Comparison of ENCODE assay signal across 26 cellular contexts in the genomic region with DNA sequence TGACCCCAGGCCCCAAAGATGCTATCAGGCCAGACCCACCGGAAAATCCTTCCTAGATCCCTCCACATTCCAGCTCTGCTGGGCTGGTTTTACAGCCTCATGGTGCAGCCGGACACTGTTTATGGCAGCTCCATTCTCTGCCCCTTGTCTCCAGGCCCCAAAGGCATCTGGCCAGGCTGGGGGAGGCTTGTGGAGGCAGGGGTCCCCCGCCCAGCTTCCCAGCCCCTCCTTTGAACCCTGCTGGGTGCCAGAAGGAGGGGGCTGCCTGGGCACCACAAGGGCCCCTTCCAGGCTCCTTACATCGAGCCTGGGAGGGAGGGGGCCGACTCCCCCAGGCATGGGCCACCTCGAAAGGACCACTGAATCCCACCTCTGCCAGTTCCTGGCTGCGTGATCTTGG.
"Had no signal": no experiment of that assay in that cellular context is flagged by ENCODE, and none has a peak within 500 bp of the region (broad histone marks: within the 10 kb centered on the region; RNA-seq: fewer than 3 reads in every experiment).

No MANE protein-coding gene starts in this region.

- H3K27ac ChIP-seq: heart left ventricle, hepatocyte, neutrophil, pancreas, right lobe of liver, thoracic aorta, transverse colon, upper lobe of right lung, vagina had no signal

- H3K36me3 ChIP-seq: gastrocnemius medialis, heart left ventricle, neutrophil, pancreas, right lobe of liver, thoracic aorta, transverse colon, upper lobe of right lung, vagina had no signal

- H3K4me1 Mint-ChIP-seq: immature natural killer cell had no signal

- H3K4me3 ChIP-seq: gastrocnemius medialis, heart left ventricle, hepatocyte, lung, pancreas, right lobe of liver, thoracic aorta, transverse colon, upper lobe of right lung, vagina had no signal

- H3K27me3 ChIP-seq: gastrocnemius medialis had no signal

- DNase-seq: cerebellar nuclear complex; cortex of kidney; effector memory CD8-positive, alpha-beta T cell; gastrocnemius medialis; immature natural killer cell; islet precursor cell; midbrain; pancreas; small intestine; stimulated activated CD4-positive, alpha-beta T cell treated with anti-CD3 and anti-CD28 coated beads, Interleukin-15, amount 100 ng/mL, for 24 hours; stimulated activated CD4-positive, alpha-beta T cell treated with anti-CD3 and anti-CD28 coated beads, Interleukin-2, amount 100 ng/mL, for 48 hours; stimulated activated naive B cell treated with anti-CD40 and anti-IgM and Interleukin-4, amounts not matched to agents 10 μg/mL and 1 μg/mL and 100 μg/mL, for 72 hours; transverse colon; upper lobe of right lung had no signal

- H3K4me3 Mint-ChIP-seq: effector memory CD8-positive, alpha-beta T cell; immature natural killer cell; memory B cell; naive thymus-derived CD8-positive, alpha-beta T cell; stimulated activated naive B cell treated with anti-CD40 and anti-IgM and Interleukin-4, amounts not matched to agents 10 μg/mL and 1 μg/mL and 100 μg/mL, for 72 hours; stimulated activated naive CD8-positive, alpha-beta T cell treated with anti-CD3 and anti-CD28 coated beads, Interleukin-15, Interleukin-2, amounts not matched to agents 100 ng/mL and 50 ng/mL, for 24 hours had no signal

- FAIRE-seq: endometrium, pancreas, small intestine had no signal

- H3K9me3 ChIP-seq: gastrocnemius medialis, heart left ventricle, neutrophil, pancreas, right lobe of liver, thoracic aorta, transverse colon, upper lobe of right lung, vagina had no signal

- H3K9me3 Mint-ChIP-seq: effector memory CD8-positive, alpha-beta T cell; memory B cell; naive thymus-derived CD8-positive, alpha-beta T cell; stimulated activated naive B cell treated with anti-CD40 and anti-IgM and Interleukin-4, amounts not matched to agents 10 μg/mL and 1 μg/mL and 100 μg/mL, for 72 hours; stimulated activated naive CD8-positive, alpha-beta T cell treated with anti-CD3 and anti-CD28 coated beads, Interleukin-15, Interleukin-2, amounts not matched to agents 100 ng/mL and 50 ng/mL, for 24 hours had no signal

- H3K36me3 Mint-ChIP-seq: immature natural killer cell; memory B cell; naive thymus-derived CD8-positive, alpha-beta T cell; stimulated activated naive B cell treated with anti-CD40 and anti-IgM and Interleukin-4, amounts not matched to agents 10 μg/mL and 1 μg/mL and 100 μg/mL, for 72 hours had no signal

- H3K27ac Mint-ChIP-seq: effector memory CD8-positive, alpha-beta T cell; immature natural killer cell; memory B cell; progenitor cell of endocrine pancreas; stimulated activated naive B cell treated with anti-CD40 and anti-IgM and Interleukin-4, amounts not matched to agents 10 μg/mL and 1 μg/mL and 100 μg/mL, for 72 hours; stimulated activated naive CD8-positive, alpha-beta T cell treated with anti-CD3 and anti-CD28 coated beads, Interleukin-15, Interleukin-2, amounts not matched to agents 100 ng/mL and 50 ng/mL, for 24 hours had no signal

- H3K4me1 ChIP-seq: gastrocnemius medialis, heart left ventricle, pancreas, right lobe of liver, transverse colon, upper lobe of right lung, vagina had no signal
